Comparison of ENCODE assay signal across 20 cellular contexts in genomic region chr15:69838951-69839350, GRCh38.
"Had no signal": no experiment of that assay in that cellular context is flagged by ENCODE, and none has a peak within 500 bp of the region (broad histone marks: within the 10 kb centered on the region; RNA-seq: fewer than 3 reads in every experiment).

No MANE protein-coding gene starts in this region.

- H3K36me3 Mint-ChIP-seq: naive thymus-derived CD8-positive, alpha-beta T cell; type B pancreatic cell had no signal

- ATAC-seq: foreskin keratinocyte; left cardiac atrium; naive thymus-derived CD8-positive, alpha-beta T cell; stimulated activated naive CD8-positive, alpha-beta T cell treated with anti-CD3 and anti-CD28 coated beads, Interleukin-15, Interleukin-2, amounts not matched to agents 100 U/mL and 50 U/mL, for 24 hours had no signal

- H3K27ac ChIP-seq: coronary artery, foreskin keratinocyte, hepatocyte, right atrium auricular region, suprapubic skin, thyroid gland, uterus had no signal

- H3K9me3 Mint-ChIP-seq: endodermal cell; naive thymus-derived CD8-positive, alpha-beta T cell; type B pancreatic cell had no signal

- H3K27ac Mint-ChIP-seq: endodermal cell, type B pancreatic cell had no signal

- H3K4me1 ChIP-seq: foreskin keratinocyte, thyroid gland, uterus had no signal

- DNase-seq: effector CD4-positive, alpha-beta T cell; endodermal cell; erythroblast; foreskin keratinocyte; head of caudate nucleus; left cardiac atrium; mammary epithelial cell; stimulated activated CD4-positive, alpha-beta T cell treated with anti-CD3 and anti-CD28 coated beads, Interleukin-2, amount 100 ng/mL, for 48 hours; stimulated activated naive CD8-positive, alpha-beta T cell treated with anti-CD3 and anti-CD28 coated beads, Interleukin-15, Interleukin-2, amounts not matched to agents 100 U/mL and 50 U/mL, for 24 hours; thyroid gland; uterus had no signal

- H3K4me3 Mint-ChIP-seq: endodermal cell; naive thymus-derived CD8-positive, alpha-beta T cell; type B pancreatic cell had no signal

- H3K9me3 ChIP-seq: right atrium auricular region, suprapubic skin, thyroid gland, uterus had no signal

- H3K27me3 ChIP-seq: hepatocyte, right atrium auricular region, thyroid gland, uterus had no signal

- FAIRE-seq: endothelial cell of umbilical vein, kidney had no signal

- H3K36me3 ChIP-seq: right atrium auricular region, suprapubic skin, thyroid gland, uterus had no signal

- H3K4me3 ChIP-seq: coronary artery, hepatocyte, right atrium auricular region, smooth muscle cell, suprapubic skin, thyroid gland, uterus had no signal
